8 cellular contexts compared by ENCODE assay signal in genomic region chr3:170037463-170038433, GRCh38. TPM values are rescaled to one million over a fixed set of nuclear protein-coding genes. Genes with fewer than 3 reads are reported as not detected.
DNase-seq lines count a peak whose midpoint lies in the region; ATAC-seq and TF ChIP-seq lines count a peak whose summit lies in the region.

TSS of gene GPR160 (plus strand) at chr3:170037995. CDS start at chr3:170083973, 45,978 bp downstream.

- peaks cover 27 to 31% (median 27%) of the 10 kb centered on the region in 3 donors for H3K4me1 Mint-ChIP-seq in CD8-positive, alpha-beta memory T cell

- H3K27me3 Mint-ChIP-seq in CD8-positive, alpha-beta memory T cell: peaks cover 0 to 3% of the 10 kb centered on the region in 2 donors

- H3K9ac ChIP-seq in mucosa of stomach (ENCODE audit: low read length): peak within 1 kb of the TSS; percentile 74

- H3K9me3 Mint-ChIP-seq in CD8-positive, alpha-beta memory T cell: no peaks in the 10 kb centered on the region

- CTCF ChIA-PET in CD8-positive, alpha-beta memory T cell (lab: Charles Lee): interaction anchor here (0.6 to 1.6 kb wide), 7 partner anchors 9 to 274 kb away, joined by 3 to 6 read pairs (median 3); partner anchors contain the start of gene SEC62

- H3K36me3 Mint-ChIP-seq in CD8-positive, alpha-beta memory T cell: peaks cover 0 to 2% (median 0%) of the 10 kb centered on the region in 3 donors

- peak within 1 kb of the TSS; percentile 71 for H3K4me3 ChIP-seq in CD8-positive, alpha-beta memory T cell (ENCODE audit: low read length)
- H3K4me3 ChIP-seq in epithelial cell of proximal tubule (ENCODE audit: low read depth, low read length) (peak within 1 kb of the TSS; percentile 87), mucosa of stomach (ENCODE audit: low read length) (peak within 1 kb of the TSS; percentile 78)

- H3K36me3 ChIP-seq in CD8-positive, alpha-beta memory T cell (ENCODE audit: insufficient read depth, low read length): no peaks in the 10 kb centered on the region
- H3K36me3 ChIP-seq in mucosa of stomach (ENCODE audit: control insufficient read depth, insufficient read depth, low read length): no peaks in the 10 kb centered on the region

- peaks cover 25% of the 10 kb centered on the region for H3K4me1 ChIP-seq in CD8-positive, alpha-beta memory T cell (ENCODE audit: insufficient read depth, low read length)
- H3K4me1 ChIP-seq in mucosa of stomach (ENCODE audit: control insufficient read depth, insufficient read depth, low read length): peaks cover 19% of the 10 kb centered on the region

- no peaks in the 10 kb centered on the region for H3K9me3 ChIP-seq in CD8-positive, alpha-beta memory T cell (ENCODE audit: low read length)
- H3K9me3 ChIP-seq in mucosa of stomach (ENCODE audit: control insufficient read depth, low read length): no peaks in the 10 kb centered on the region

- DNase-seq in CD8-positive, alpha-beta memory T cell: peak; percentile 70 to 85 (median 76)
- DNase-seq in NCI-H748 treated with DMSO at 0.1 percent for 48 hours (lab: John Stamatoyannopoulos, UW) (peak; percentile 42), epithelial cell of proximal tubule (ENCODE audit: low read depth) (no peak)
- peak; percentile 41 to 53 for DNase-seq in activated CD8-positive, alpha-beta memory T cell treated with anti-CD3 and anti-CD28 coated beads for 4 hours (ENCODE audit: low read depth in 2 of 2)
- peak; percentile 50 to 66 for DNase-seq in stimulated activated CD8-positive, alpha-beta memory T cell treated with anti-CD3 and anti-CD28 coated beads, Interleukin-7, amount 100 ng/mL, for 4 hours (ENCODE audit: low read depth in 2 of 2)

- H3K27ac ChIP-seq in CD8-positive, alpha-beta memory T cell (ENCODE audit: low read depth, low read length): peak within 1 kb of the TSS; percentile 39

- peak; percentile 72 for TF ChIP-seq CTCF in epithelial cell of proximal tubule (conservative IDR thresholded peaks at IDR 0.05; ENCODE audit: low read depth, low read length)

- H3K27ac Mint-ChIP-seq in CD8-positive, alpha-beta memory T cell: peak within 1 kb of the TSS in 7 of 8 donors; percentile 12 to 82 (median 80)

- ATAC-seq in GM19395 (IDR thresholded peaks at IDR 0.05; ENCODE audit: unreplicated experiment): peak; percentile 87
- ATAC-seq in HG03460 (IDR thresholded peaks at IDR 0.05; ENCODE audit: unreplicated experiment): peak; percentile 82

- H3K27me3 ChIP-seq in CD8-positive, alpha-beta memory T cell (ENCODE audit: insufficient read depth, low read length, poor library complexity, severe bottlenecking): no peaks in the 10 kb centered on the region
- H3K27me3 ChIP-seq in mucosa of stomach (ENCODE audit: control insufficient read depth, insufficient read depth, low read length): no peaks in the 10 kb centered on the region

- POLR2A ChIA-PET in CD8-positive, alpha-beta memory T cell (lab: Charles Lee): interaction anchor here (0.7 to 0.9 kb wide), 2 partner anchors 11 to 270 kb away, joined by 3 to 7 read pairs; no protein-coding TSS in a partner anchor

- peak within 1 kb of the TSS; percentile 84 to 94 (median 88) for H3K4me3 Mint-ChIP-seq in CD8-positive, alpha-beta memory T cell

RNA-seq across cellular contexts. Expression of gene GPR160, which starts in this region (rescaled TPM):
- 1 to 10 TPM; 2.9 TPM for total RNA-seq in CD8-positive, alpha-beta memory T cell
- polyA plus RNA-seq in CD8-positive, alpha-beta memory T cell: 6.2 TPM
- total RNA-seq in epithelial cell of proximal tubule: 11.0 and 23.9 TPM in 2 replicates
